In genomic region chr6:150620244-150620643, GRCh38 we compare ENCODE assay signal across 19 cellular contexts. TPM values are rescaled to one million over a fixed set of nuclear protein-coding genes. Genes with fewer than 3 reads are reported as not detected.
DNase-seq lines count a peak whose midpoint lies in the region; ATAC-seq and TF ChIP-seq lines count a peak whose summit lies in the region.
"Had no signal": no experiment of that assay in that cellular context is flagged by ENCODE, and none has a peak within 500 bp of the region (broad histone marks: within the 10 kb centered on the region; RNA-seq: fewer than 3 reads in every experiment).

No MANE protein-coding gene starts in this region.

- H3K27me3 ChIP-seq in left ventricle myocardium inferior (ENCODE audit: low read depth) (no peaks in the 10 kb centered on the region), right atrium auricular region (no peaks in the 10 kb centered on the region), transverse colon (no peaks in the 10 kb centered on the region), sigmoid colon (no peaks in the 10 kb centered on the region)
- H3K27me3 ChIP-seq: SJSA1 had no signal

- 41 to 47% methylated on average over 3 of the region's 3 CpGs for WGBS in transverse colon (ENCODE audit: low coverage in 1 of 2), 2 donors
- WGBS in sigmoid colon, 2 donors: 13 to 66% methylated on average over 3 of the region's 3 CpGs

- DNase-seq in left ventricle myocardium inferior (no peak), right atrium auricular region (ENCODE audit: low spot score) (no peak), endothelial cell (ENCODE audit: low spot score) (no peak), transverse colon (peak; percentile 36), sigmoid colon (no peak), NCI-H1105 treated with DMSO at 0.1 percent for 48 hours (lab: John Stamatoyannopoulos, UW) (no peak)
- DNase-seq: 8988T; CD4-positive, alpha-beta memory T cell; DMS79 treated with DMSO at 0.1 percent for 48 hours; HFFc6; MM.1S; NCI-H1092 treated with DMSO at 0.1 percent for 48 hours; NCI-H1694; NCI-H446; NCI-H69 had no signal

- intact Hi-C loops in left ventricle myocardium inferior (cut with micrococcal nuclease) (no loop called here), transverse colon (cut with DNase I; ENCODE audit: low total_unique reads) (no loop called here), sigmoid colon (cut with DNase I) (no loop called here)

- H3K4me3 Mint-ChIP-seq in endothelial cell (ENCODE audit: unreplicated experiment): peak overlapping the region; percentile 33
- H3K4me3 Mint-ChIP-seq in nephron: no peak overlapping the region
- H3K4me3 Mint-ChIP-seq: CD4-positive, alpha-beta memory T cell; HFFc6 had no signal

- H3K9me3 Mint-ChIP-seq in endothelial cell (ENCODE audit: unreplicated experiment) (no peaks in the 10 kb centered on the region), nephron (peaks cover 2% of the 10 kb centered on the region)
- H3K9me3 Mint-ChIP-seq: CD4-positive, alpha-beta memory T cell had no signal

- H3K27me3 Mint-ChIP-seq in endothelial cell (ENCODE audit: unreplicated experiment) (peaks cover 1% of the 10 kb centered on the region), nephron (ENCODE audit: low read depth) (no peaks in the 10 kb centered on the region)

- in situ Hi-C loops in transverse colon (cut with MboI; ENCODE audit: low pct_ligation_motif_present in 1 of 4, low pct_unique_long_range_greater_than_20kb in 1 of 4, low sequenced_read_pairs in 3 of 4): loop anchor here in 1 of 4 donors (25.0 kb wide), 1 partner anchor 192 kb away; no protein-coding TSS in a partner anchor

- no peak for TF ChIP-seq POLR2A in transverse colon (IDR thresholded peaks at IDR 0.05)
- no peak for TF ChIP-seq POLR2A in sigmoid colon (IDR thresholded peaks at IDR 0.05)

- TF ChIP-seq CTCF in left ventricle myocardium inferior (IDR thresholded peaks at IDR 0.05; ENCODE audit: borderline replicate concordance) (no peak), right atrium auricular region (IDR thresholded peaks at IDR 0.05) (no peak), endothelial cell (IDR thresholded peaks at IDR 0.05; ENCODE audit: unreplicated experiment) (no peak), nephron (IDR thresholded peaks at IDR 0.05; ENCODE audit: unreplicated experiment in 3 of 3) (no peak), transverse colon (IDR thresholded peaks at IDR 0.05) (no peak), sigmoid colon (IDR thresholded peaks at IDR 0.05) (no peak)

- H3K36me3 Mint-ChIP-seq in endothelial cell (ENCODE audit: low read depth, unreplicated experiment) (peaks cover 29% of the 10 kb centered on the region), nephron (ENCODE audit: low read depth) (peaks cover 29% of the 10 kb centered on the region)
- H3K36me3 Mint-ChIP-seq: CD4-positive, alpha-beta memory T cell had no signal

- H3K4me3 ChIP-seq in left ventricle myocardium inferior: no peak overlapping the region
- H3K4me3 ChIP-seq in right atrium auricular region: no peak overlapping the region
- no peak overlapping the region for H3K4me3 ChIP-seq in transverse colon
- no peak overlapping the region for H3K4me3 ChIP-seq in sigmoid colon
- H3K4me3 ChIP-seq: GM12878, SJSA1 had no signal

- peaks cover 77% of the 10 kb centered on the region for H3K4me1 ChIP-seq in left ventricle myocardium inferior
- H3K4me1 ChIP-seq in right atrium auricular region: peaks cover 0 to 18% of the 10 kb centered on the region in 2 donors
- H3K4me1 ChIP-seq in transverse colon: peaks cover 0 to 44% (median 37%) of the 10 kb centered on the region in 4 donors
- peaks cover 0 to 4% (median 0%) of the 10 kb centered on the region in 4 donors for H3K4me1 ChIP-seq in sigmoid colon

- H3K36me3 ChIP-seq in left ventricle myocardium inferior: no peaks in the 10 kb centered on the region
- no peaks in the 10 kb centered on the region for H3K36me3 ChIP-seq in right atrium auricular region
- H3K36me3 ChIP-seq in transverse colon: no peaks in the 10 kb centered on the region
- H3K36me3 ChIP-seq in sigmoid colon: no peaks in the 10 kb centered on the region
- H3K36me3 ChIP-seq: SJSA1 had no signal

- H3K27ac Mint-ChIP-seq in endothelial cell (ENCODE audit: unreplicated experiment): no peak overlapping the region
- H3K27ac Mint-ChIP-seq in nephron: peak overlapping the region in 2 of 3 experiments; percentile 19 to 26
- H3K27ac Mint-ChIP-seq: CD4-positive, alpha-beta memory T cell; HFFc6 had no signal

- no peak for ATAC-seq in GM21528 (IDR thresholded peaks at IDR 0.05; ENCODE audit: low FRiP score, unreplicated experiment)
- ATAC-seq: GM12878 had no signal

- TF ChIP-seq EP300 in transverse colon (IDR thresholded peaks at IDR 0.05; ENCODE audit: low read depth) (no peak), sigmoid colon (IDR thresholded peaks at IDR 0.05) (no peak)

- H3K9me3 ChIP-seq in left ventricle myocardium inferior (replicated peaks) (no peaks in the 10 kb centered on the region), right atrium auricular region (no peaks in the 10 kb centered on the region), transverse colon (no peaks in the 10 kb centered on the region), sigmoid colon (no peaks in the 10 kb centered on the region)
- H3K9me3 ChIP-seq: SJSA1 had no signal

- H3K4me1 Mint-ChIP-seq in endothelial cell (ENCODE audit: unreplicated experiment) (peaks cover 79% of the 10 kb centered on the region), nephron (peaks cover 37% of the 10 kb centered on the region)

- peak overlapping the region; percentile 28 for H3K27ac ChIP-seq in left ventricle myocardium inferior (replicated peaks)
- H3K27ac ChIP-seq in right atrium auricular region: no peak overlapping the region
- peak overlapping the region; percentile 42 to 69 (median 64) for H3K27ac ChIP-seq in transverse colon
- no peak overlapping the region for H3K27ac ChIP-seq in sigmoid colon
- H3K27ac ChIP-seq: SJSA1 had no signal

RNA-seq across cellular contexts. Expression of gene PLEKHG1, which starts 20.6 kb away (rescaled TPM):
- total RNA-seq in left ventricle myocardium inferior: 7.4 TPM
- 10 to 100 TPM; 10.6 to 16.7 TPM for total RNA-seq in right atrium auricular region
- total RNA-seq in endothelial cell (ENCODE audit: unreplicated experiment): 135 TPM
- total RNA-seq in transverse colon: 10 to 100 TPM; 35.4 to 93.9 (median 58.3) TPM
- total RNA-seq in sigmoid colon: 10 to 100 TPM in 2 of 4 donors, 1 to 10 TPM in 2; 8.2 to 13.2 (median 10.7) TPM
- polyA plus RNA-seq in sigmoid colon: 10 to 100 TPM in 1 of 3 donors, 1 to 10 TPM in 2; 4.2 to 10.9 (median 4.4) TPM

Comparison
In these comparisons a context has a peak if more than half of its experiments do, and no peak if none do; other contexts are left out.
1. H3K27ac ChIP-seq: peak in left ventricle myocardium inferior (single experiment) and transverse colon (4 of 4); none in right atrium auricular region (0 of 2) and sigmoid colon (0 of 4).